ENCODE assay signal across 14 cellular contexts in genomic region chr5:81140461-81140860, GRCh38.
DNase-seq lines count a peak whose midpoint lies in the region; ATAC-seq and TF ChIP-seq lines count a peak whose summit lies in the region.
"Had no signal": no experiment of that assay in that cellular context is flagged by ENCODE, and none has a peak within 500 bp of the region (broad histone marks: within the 10 kb centered on the region; RNA-seq: fewer than 3 reads in every experiment).

No MANE protein-coding gene starts in this region.

- no peaks in the 10 kb centered on the region for H4K20me1 ChIP-seq in fibroblast of lung (ENCODE audit: control insufficient read depth, extremely low read depth, insufficient read depth, low read length)

- H3K9me3 ChIP-seq in fibroblast of lung (ENCODE audit: control insufficient read depth, insufficient read depth, low read depth, low read length) (no peaks in the 10 kb centered on the region), upper lobe of right lung (no peaks in the 10 kb centered on the region), suprapubic skin (no peaks in the 10 kb centered on the region)

- peak; percentile 38 for ATAC-seq in Right ventricle myocardium superior (ENCODE audit: poor library complexity)
- no peak for ATAC-seq in Right ventricle myocardium inferior
- ATAC-seq in sciatic nerve = peak; percentile 50
- ATAC-seq in upper lobe of right lung = no peak
- ATAC-seq: A549 had no signal

- no peak overlapping the region for H2AFZ ChIP-seq in fibroblast of lung (ENCODE audit: low read length)

- H3K4me3 ChIP-seq in fibroblast of lung (replicated peaks in 1 of 4; ENCODE audit: control extremely low read depth in 1 of 4, insufficient read depth in 1 of 4, low read depth in 3 of 4, low read length in 4 of 4) (no peak overlapping the region), upper lobe of right lung (no peak overlapping the region), suprapubic skin (no peak overlapping the region)
- H3K4me3 ChIP-seq: A549 had no signal

- 53% methylated on average over 3 of the region's 3 CpGs for WGBS in suprapubic skin

- H3K4me2 ChIP-seq in fibroblast of lung (ENCODE audit: extremely low read depth, insufficient read depth, low read length) = peak overlapping the region; percentile 61
- H3K4me2 ChIP-seq: A549 had no signal

- peaks cover 5% of the 10 kb centered on the region for H3K4me1 ChIP-seq in fibroblast of lung (ENCODE audit: control insufficient read depth, extremely low read depth, insufficient read depth, low read length)
- H3K4me1 ChIP-seq in upper lobe of right lung = peaks cover 5% of the 10 kb centered on the region
- H3K4me1 ChIP-seq in suprapubic skin = no peaks in the 10 kb centered on the region
- H3K4me1 ChIP-seq: A549 had no signal

- TF ChIP-seq EP300 in suprapubic skin (IDR thresholded peaks at IDR 0.05) = no peak

- no peak for TF ChIP-seq CTCF in fibroblast of lung (conservative IDR thresholded peaks at IDR 0.05 in 1 of 2, IDR thresholded peaks at IDR 0.05 in 1 of 2; ENCODE audit: low read depth in 1 of 2, low read length in 2 of 2)
- TF ChIP-seq CTCF in upper lobe of right lung (IDR thresholded peaks at IDR 0.05) = no peak
- no peak for TF ChIP-seq CTCF in suprapubic skin (IDR thresholded peaks at IDR 0.05)

- H3K27ac ChIP-seq in fibroblast of lung (ENCODE audit: insufficient read depth, low read length) = no peak overlapping the region
- no peak overlapping the region for H3K27ac ChIP-seq in upper lobe of right lung
- no peak overlapping the region for H3K27ac ChIP-seq in suprapubic skin
- H3K27ac ChIP-seq: A549 had no signal

- H3K9ac ChIP-seq in fibroblast of lung (ENCODE audit: insufficient read depth, low read length) = no peak overlapping the region

- intact Hi-C loops in Right ventricle myocardium superior (cut with DNase I) (no loop called here), Right ventricle myocardium inferior (cut with DNase I) (no loop called here), sciatic nerve (cut with DNase I) (no loop called here), upper lobe of right lung (cut with DNase I) (no loop called here)

- H3K36me3 ChIP-seq in fibroblast of lung (ENCODE audit: control insufficient read depth, insufficient read depth, low read length) = no peaks in the 10 kb centered on the region
- no peaks in the 10 kb centered on the region for H3K36me3 ChIP-seq in upper lobe of right lung
- H3K36me3 ChIP-seq in suprapubic skin = no peaks in the 10 kb centered on the region

- H3K27me3 ChIP-seq in fibroblast of lung (ENCODE audit: control insufficient read depth, insufficient read depth, low read length) (no peaks in the 10 kb centered on the region), upper lobe of right lung (no peaks in the 10 kb centered on the region), suprapubic skin (no peaks in the 10 kb centered on the region)

- DNase-seq in Right ventricle myocardium superior = no peak
- DNase-seq in Right ventricle myocardium inferior (ENCODE audit: missing footprints) = no peak
- DNase-seq in NCI-H69 (lab: John Stamatoyannopoulos, UW) = peak; percentile 45
- no peak for DNase-seq in fibroblast of lung (ENCODE audit: low read depth in 2 of 2)
- DNase-seq in sciatic nerve (ENCODE audit: low spot score) = no peak
- DNase-seq in upper lobe of right lung = no peak
- no peak for DNase-seq in suprapubic skin (ENCODE audit: low spot score in 2 of 2)
- no peak for DNase-seq in stimulated activated CD8-positive, alpha-beta memory T cell treated with anti-CD3 and anti-CD28 coated beads, Interleukin-4, amount 100 ng/mL, for 48 hours
- DNase-seq: DMS79 treated with DMSO at 0.1 percent for 48 hours, Kasumi-1, NCI-H2029 treated with DMSO at 0.1 percent for 48 hours, NCI-H524, RPMI8226 had no signal

- no peak for TF ChIP-seq POLR2A in suprapubic skin (IDR thresholded peaks at IDR 0.05)

- no peaks in the 10 kb centered on the region for H3K79me2 ChIP-seq in fibroblast of lung (ENCODE audit: control insufficient read depth, insufficient read depth, low read length)

Comparison
In these comparisons a context has a peak if more than half of its experiments do, and no peak if none do; other contexts are left out.
1. ATAC-seq: peak in Right ventricle myocardium superior (single experiment) and sciatic nerve (single experiment); none in Right ventricle myocardium inferior (single experiment) and upper lobe of right lung (single experiment).